Comparison of ENCODE assay signal across 8 cellular contexts in the genomic region with DNA sequence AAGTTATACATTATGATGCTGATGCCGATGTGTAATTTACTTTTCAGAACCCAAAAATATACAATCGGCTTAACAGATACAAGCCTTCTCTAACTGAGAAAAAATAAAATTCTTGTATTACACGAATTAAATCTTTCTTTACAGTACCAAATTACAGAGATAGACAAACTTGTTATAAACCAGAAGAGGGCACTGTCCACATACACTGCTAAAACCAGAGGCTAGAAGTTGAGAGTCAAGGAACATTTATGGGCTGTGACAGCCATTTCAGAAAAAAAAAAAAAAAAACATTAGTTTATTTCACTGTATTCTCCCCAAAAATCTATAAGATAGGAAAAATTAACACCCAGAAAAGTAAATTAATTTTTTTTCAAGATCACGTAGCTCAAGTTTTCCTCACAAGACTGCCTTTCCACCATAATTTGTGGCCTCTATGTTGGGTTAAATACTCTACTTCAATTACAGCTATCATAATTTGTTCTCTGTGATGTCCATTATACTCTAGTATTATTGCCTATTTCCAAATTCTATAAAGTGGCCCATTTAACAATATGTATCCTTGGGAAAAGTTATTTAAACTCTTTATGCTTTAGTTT. TPM values are rescaled to one million over a fixed set of nuclear protein-coding genes. Genes with fewer than 3 reads are reported as not detected.
DNase-seq lines count a peak whose midpoint lies in the region; ATAC-seq and TF ChIP-seq lines count a peak whose summit lies in the region.

No MANE protein-coding gene starts in this region.

- no peaks in the 10 kb centered on the region for H3K27me3 Mint-ChIP-seq in activated T-cell treated with anti-CD3 and anti-CD28 coated beads, Interleukin-2, amount 50 U/mL, for 72 hours (ENCODE audit: low read depth)
- H3K27me3 Mint-ChIP-seq in neural crest cell (ENCODE audit: low read depth) = no peaks in the 10 kb centered on the region

- ATAC-seq in activated T-cell treated with anti-CD3 and anti-CD28 coated beads, Interleukin-2, amount 50 U/mL, for 72 hours (replicated peaks in 1 of 2) = peak; percentile 60 to 63
- ATAC-seq in HG03354 (IDR thresholded peaks at IDR 0.05; ENCODE audit: poor library complexity, severe bottlenecking, unreplicated experiment) = peak; percentile 87
- no peak for ATAC-seq in GM19452 (IDR thresholded peaks at IDR 0.05; ENCODE audit: unreplicated experiment)

- no peaks in the 10 kb centered on the region for H3K9me3 ChIP-seq in esophagus squamous epithelium

- H3K27ac Mint-ChIP-seq in activated T-cell treated with anti-CD3 and anti-CD28 coated beads, Interleukin-2, amount 50 U/mL, for 72 hours = no peak overlapping the region
- H3K27ac Mint-ChIP-seq in neural crest cell (ENCODE audit: unreplicated experiment) = no peak overlapping the region

- no peaks in the 10 kb centered on the region for H3K36me3 Mint-ChIP-seq in activated T-cell treated with anti-CD3 and anti-CD28 coated beads, Interleukin-2, amount 50 U/mL, for 72 hours (ENCODE audit: insufficient read depth in 2 of 2)
- no peaks in the 10 kb centered on the region for H3K36me3 Mint-ChIP-seq in neural crest cell (ENCODE audit: low read depth)

- intact Hi-C loops in esophagus squamous epithelium (cut with DNase I) = loop anchor here (10.0 kb wide), 2 partner anchors 68 to 158 kb away; a partner anchor contains a TSS

- no peaks in the 10 kb centered on the region for H3K4me1 Mint-ChIP-seq in activated T-cell treated with anti-CD3 and anti-CD28 coated beads, Interleukin-2, amount 50 U/mL, for 72 hours (ENCODE audit: low read depth)
- no peaks in the 10 kb centered on the region for H3K4me1 Mint-ChIP-seq in neural crest cell

- no peaks in the 10 kb centered on the region for H3K36me3 ChIP-seq in esophagus squamous epithelium

- H3K27ac ChIP-seq in esophagus squamous epithelium = peak overlapping the region in 3 of 4 donors; percentile 69 to 77 (median 75)

- peaks cover 0 to 28% (median 4%) of the 10 kb centered on the region in 3 donors for H3K4me1 ChIP-seq in esophagus squamous epithelium

- DNase-seq in activated T-cell treated with anti-CD3 and anti-CD28 coated beads, Interleukin-2, amount 50 U/mL, for 72 hours = no peak
- no peak for DNase-seq in activated T-cell treated with anti-CD3 and anti-CD28 coated beads for 4 hours
- DNase-seq in RPMI7951 (ENCODE audit: low read depth) = peak; percentile 71
- DNase-seq in esophagus squamous epithelium (lab: John Stamatoyannopoulos, UW) = no peak
- DNase-seq in neural crest cell (ENCODE audit: low read depth, low spot score) = no peak
- no peak for DNase-seq in effector CD8-positive, alpha-beta T cell (lab: John Stamatoyannopoulos, UW)

- WGBS in esophagus squamous epithelium, 2 donors = 39 to 51% methylated on average over 4 of the region's 4 CpGs

- no peak for TF ChIP-seq POLR2A in esophagus squamous epithelium (IDR thresholded peaks at IDR 0.05)

- H3K4me3 ChIP-seq in esophagus squamous epithelium = no peak overlapping the region

- H3K9me3 Mint-ChIP-seq in activated T-cell treated with anti-CD3 and anti-CD28 coated beads, Interleukin-2, amount 50 U/mL, for 72 hours = no peaks in the 10 kb centered on the region
- H3K9me3 Mint-ChIP-seq in neural crest cell = no peaks in the 10 kb centered on the region

- no peak overlapping the region for H3K4me3 Mint-ChIP-seq in activated T-cell treated with anti-CD3 and anti-CD28 coated beads, Interleukin-2, amount 50 U/mL, for 72 hours
- no peak overlapping the region for H3K4me3 Mint-ChIP-seq in neural crest cell

- TF ChIP-seq CTCF in esophagus squamous epithelium (IDR thresholded peaks at IDR 0.05) = peak in 5 of 6 experiments; percentile 55 to 80 (median 67)
- peak; percentile 74 for TF ChIP-seq CTCF in neural crest cell (conservative IDR thresholded peaks at IDR 0.05)

- H3K27me3 ChIP-seq in esophagus squamous epithelium = no peaks in the 10 kb centered on the region

RNA-seq across cellular contexts. Expression of a gene that starts 12.0 kb away (rescaled TPM):
- total RNA-seq in activated T-cell treated with anti-CD3 and anti-CD28 coated beads, Interleukin-2, amount 50 U/mL, for 72 hours = under 1 TPM in 1 of 2 donors, not detected in 1; 0.07 TPM
- 46.3 TPM in 2 replicates for total RNA-seq in RPMI7951 (2014; rRNA removed; shearing (Covaris generic))
- total RNA-seq in esophagus squamous epithelium (100 to 1,000 TPM in 1 of 4 donors, 10 to 100 TPM in 2, 1 to 10 TPM in 1; 8.0 to 122 (median 11.9) TPM), neural crest cell (not detected in 2 replicates)
